Comparison of ENCODE assay signal across 8 cellular contexts in genomic region chr21:15732290-15732995, GRCh38. TPM values are rescaled to one million over a fixed set of nuclear protein-coding genes. Genes with fewer than 3 reads are reported as not detected.
DNase-seq lines count a peak whose midpoint lies in the region; ATAC-seq and TF ChIP-seq lines count a peak whose summit lies in the region.

No MANE protein-coding gene starts in this region.

- no peak for TF ChIP-seq CTCF in HFF-Myc (IDR thresholded peaks at IDR 0.05; ENCODE audit: low read depth, low read length, missing control alignments)
- no peak for TF ChIP-seq CTCF in left lung (IDR thresholded peaks at IDR 0.05)
- TF ChIP-seq CTCF in vagina (IDR thresholded peaks at IDR 0.05): no peak

- H3K9me3 Mint-ChIP-seq in activated T-cell treated with anti-CD3 and anti-CD28 coated beads, Interleukin-2, amount 50 U/mL, for 24 hours: no peaks in the 10 kb centered on the region

- peak overlapping the region; percentile 91 for H3K4me3 Mint-ChIP-seq in activated T-cell treated with anti-CD3 and anti-CD28 coated beads, Interleukin-2, amount 50 U/mL, for 24 hours

- peaks cover 54% of the 10 kb centered on the region for H3K4me1 Mint-ChIP-seq in activated T-cell treated with anti-CD3 and anti-CD28 coated beads, Interleukin-2, amount 50 U/mL, for 24 hours (ENCODE audit: low read depth)

- no peak for TF ChIP-seq POLR2A in vagina (IDR thresholded peaks at IDR 0.05)

- intact Hi-C loops in left lung (cut with DNase I): no loop called here
- intact Hi-C loops in vagina (cut with DNase I): no loop called here

- H3K27me3 Mint-ChIP-seq in activated T-cell treated with anti-CD3 and anti-CD28 coated beads, Interleukin-2, amount 50 U/mL, for 24 hours: peaks cover 4% of the 10 kb centered on the region

- H3K4me1 ChIP-seq in left lung (peaks cover 0 to 69% of the 10 kb centered on the region in 2 donors), vagina (peaks cover 45% of the 10 kb centered on the region)

- peak overlapping the region; percentile 37 to 97 for H3K27ac ChIP-seq in left lung
- H3K27ac ChIP-seq in vagina: peak overlapping the region; percentile 88

- H3K9me3 ChIP-seq in MG63 (no peaks in the 10 kb centered on the region), left lung (no peaks in the 10 kb centered on the region), vagina (no peaks in the 10 kb centered on the region)

- H3K4me3 ChIP-seq in HFF-Myc (replicated peaks; ENCODE audit: low read depth, low read length) (peak overlapping the region; percentile 93), MG63 (peak overlapping the region; percentile 64), left lung (peak overlapping the region; percentile 75 to 86), vagina (peak overlapping the region; percentile 76 to 87)

- no peaks in the 10 kb centered on the region for H3K36me3 ChIP-seq in MG63
- H3K36me3 ChIP-seq in left lung: no peaks in the 10 kb centered on the region
- no peaks in the 10 kb centered on the region for H3K36me3 ChIP-seq in vagina

- no peaks in the 10 kb centered on the region for H3K27me3 ChIP-seq in MG63
- H3K27me3 ChIP-seq in left lung: no peaks in the 10 kb centered on the region
- H3K27me3 ChIP-seq in vagina: no peaks in the 10 kb centered on the region

- peak overlapping the region; percentile 90 for H3K27ac Mint-ChIP-seq in activated T-cell treated with anti-CD3 and anti-CD28 coated beads, Interleukin-2, amount 50 U/mL, for 24 hours

- H3K36me3 Mint-ChIP-seq in activated T-cell treated with anti-CD3 and anti-CD28 coated beads, Interleukin-2, amount 50 U/mL, for 24 hours (ENCODE audit: low read depth): peaks cover 8% of the 10 kb centered on the region

- DNase-seq in activated T-cell treated with anti-CD3 and anti-CD28 coated beads, Interleukin-2, amount 50 U/mL, for 24 hours: no peak
- no peak for DNase-seq in activated T-cell treated with anti-CD3 and anti-CD28 coated beads, Interleukin-2, amount 50 U/mL, for 48 hours
- no peak for DNase-seq in HFF-Myc (ENCODE audit: extremely low read depth, low read depth)
- DNase-seq in MG63: no peak
- DNase-seq in amniotic epithelial cell (ENCODE audit: low read depth): peak; percentile 77
- DNase-seq in left lung: no peak
- no peak for DNase-seq in vagina (ENCODE audit: extremely low spot score in 2 of 2)
- DNase-seq in SW 1271 (lab: John Stamatoyannopoulos, UW): no peak

- peak; percentile 37 for ATAC-seq in left lung

RNA-seq across cellular contexts. Expression of gene USP25, which starts 2.7 kb away (rescaled TPM):
- total RNA-seq in MG63 (2014; rRNA removed; shearing (Covaris generic); ENCODE audit: low replicate concordance): 16.4 and 25.1 TPM in 2 replicates
- 10 to 100 TPM; 47.5 to 51.9 TPM for total RNA-seq in left lung
- 39.0 TPM for total RNA-seq in vagina
